In genomic region chr10:118775478-118775877, GRCh38 we compare ENCODE assay signal across 28 cellular contexts. TPM values are rescaled to one million over a fixed set of nuclear protein-coding genes. Genes with fewer than 3 reads are reported as not detected.
A peak's percentile ranks its signal among the peaks of the same experiment; 100 is the strongest.
DNase-seq lines count a peak whose midpoint lies in the region; ATAC-seq and TF ChIP-seq lines count a peak whose summit lies in the region.
"Had no signal": no experiment of that assay in that cellular context is flagged by ENCODE, and none has a peak within 500 bp of the region (broad histone marks: within the 10 kb centered on the region; RNA-seq: fewer than 3 reads in every experiment).

No MANE protein-coding gene starts in this region.

- CTCF ChIA-PET in HCT116 (lab: Charles Lee): no interaction called here

- ATAC-seq in HCT116 (peak; percentile 63), left lobe of liver (peak; percentile 53)
- ATAC-seq: activated CD8-positive, alpha-beta T cell treated with anti-CD3 and anti-CD28 coated beads, Interleukin-2, amount 10 ng/mL, durations not matched to agents 7 days and 5 days; esophagus mucosa; Right ventricle myocardium inferior; T-cell had no signal

- H3K9me2 ChIP-seq in HCT116 (ENCODE audit: insufficient read depth): no peaks in the 10 kb centered on the region

- no peak overlapping the region for H3K4me3 ChIP-seq in HCT116 (replicated peaks in 1 of 2; ENCODE audit: low read depth in 1 of 2, low read length in 2 of 2)
- H3K4me3 ChIP-seq: BLaER1 treated with 17β-estradiol and CSF1 and Interleukin-3, amounts not matched to agents 10 nM and 100 nM; HAP-1; skin epidermis; vagina had no signal

- H3K27ac ChIP-seq in C4-2B (no peak overlapping the region), HCT116 (ENCODE audit: low read depth, low read length) (no peak overlapping the region)
- H3K27ac ChIP-seq: BLaER1 treated with 17β-estradiol and CSF1 and Interleukin-3, amounts not matched to agents 10 nM and 100 nM; KMS-11; skin epidermis; vagina had no signal

- H3K9me3 ChIP-seq in HCT116 (ENCODE audit: control insufficient read depth in 1 of 2, insufficient read depth in 1 of 2, low read depth in 1 of 2, low read length in 2 of 2): peaks cover 6 to 8% of the 10 kb centered on the region in 2 experiments; a peak in 2 of 4 replicates
- H3K9me3 ChIP-seq: HAP-1, vagina had no signal

- no peaks in the 10 kb centered on the region for H3K27me3 ChIP-seq in HCT116 (ENCODE audit: insufficient read depth, low read length)
- H3K27me3 ChIP-seq: BLaER1 treated with 17β-estradiol and CSF1 and Interleukin-3, amounts not matched to agents 10 nM and 100 nM; vagina had no signal

- RAD21 ChIA-PET in HCT116 (lab: Charles Lee; ENCODE audit: low non-redundant PET in 1 of 2, low total read pairs in 2 of 2, uncharacterized antibody in 2 of 2, unreplicated experiment in 2 of 2): no interaction called here

- peaks cover 8% of the 10 kb centered on the region for H3K9me3 Mint-ChIP-seq in chondrocyte (ENCODE audit: low read depth)

- no TSS peak for BruUV-seq in HCT116 (replicated peaks; lab: Mats Ljungman, UMichigan)

- H3K4me2 ChIP-seq in HCT116 (ENCODE audit: low read length): no peak overlapping the region
- H3K4me2 ChIP-seq: BLaER1 treated with 17β-estradiol and CSF1 and Interleukin-3, amounts not matched to agents 10 nM and 100 nM; KMS-11 had no signal

- H3K79me2 ChIP-seq in HCT116 (ENCODE audit: insufficient read depth, low read length): no peaks in the 10 kb centered on the region

- H3K36me3 Mint-ChIP-seq in chondrocyte (ENCODE audit: low read depth): no peaks in the 10 kb centered on the region

- no peak for TF ChIP-seq POLR2A in HCT116 (IDR thresholded peaks at IDR 0.05; ENCODE audit: borderline replicate concordance, extremely low read depth, insufficient read depth, insufficient read length)

- no peak overlapping the region for H3K27ac Mint-ChIP-seq in chondrocyte (ENCODE audit: unreplicated experiment)
- H3K27ac Mint-ChIP-seq: activated CD8-positive, alpha-beta T cell treated with anti-CD3 and anti-CD28 coated beads, Interleukin-2, amount 10 ng/mL, durations not matched to agents 7 days and 5 days; activated naive CD4-positive, alpha-beta T cell treated with anti-CD3 and anti-CD28 coated beads for 36 hours; activated T-cell treated with anti-CD3 and anti-CD28 coated beads, Interleukin-2, amount 50 U/mL, for 24 hours; nephron; T-cell had no signal

- no peaks in the 10 kb centered on the region for H3K4me1 ChIP-seq in HCT116 (ENCODE audit: control insufficient read depth in 1 of 2, insufficient read depth in 2 of 2, low read length in 2 of 2)
- H3K4me1 ChIP-seq: BLaER1 treated with 17β-estradiol and CSF1 and Interleukin-3, amounts not matched to agents 10 nM and 100 nM; HAP-1; vagina had no signal

- H2AFZ ChIP-seq in HCT116 (ENCODE audit: low read depth, low read length, poor library complexity, severe bottlenecking): no peak overlapping the region

- H4K20me1 ChIP-seq in HCT116 (ENCODE audit: insufficient read depth): no peaks in the 10 kb centered on the region
- H4K20me1 ChIP-seq: BLaER1 treated with 17β-estradiol and CSF1 and Interleukin-3, amounts not matched to agents 10 nM and 100 nM had no signal

- POLR2A ChIA-PET in HCT116 (lab: Charles Lee): no interaction called here

- DNase-seq in HCT116 (ENCODE audit: low read depth, low spot score) (no peak), chondrocyte (ENCODE audit: low spot score) (no peak), left lobe of liver (ENCODE audit: low spot score) (no peak), NCI-H524 (lab: John Stamatoyannopoulos, UW) (no peak), NCI-H2107 treated with DMSO at 0.1 percent for 48 hours (lab: John Stamatoyannopoulos, UW; ENCODE audit: unreplicated experiment) (no peak), activated gamma-delta T cell treated with Interleukin-2 at 50 U/mL for 16 hours (no peak), putamen (ENCODE audit: low spot score) (no peak)
- DNase-seq: ACHN; activated CD4-positive, CD25-positive, alpha-beta regulatory T cell treated with anti-CD3 and anti-CD28 coated beads, Interleukin-2, amount 50 U/mL, for 72 hours; activated CD8-positive, alpha-beta T cell treated with anti-CD3 and anti-CD28 coated beads, Interleukin-2, amount 10 ng/mL, durations not matched to agents 7 days and 5 days; activated naive CD4-positive, alpha-beta T cell treated with anti-CD3 and anti-CD28 coated beads for 36 hours; activated T-cell treated with anti-CD3 and anti-CD28 coated beads, Interleukin-2, amount 50 U/mL, for 24 hours; amygdala; NCI-H1048; NCI-H187; NCI-H82; OCI-M1; stimulated activated CD4-positive, alpha-beta T cell treated with anti-CD3 and anti-CD28 coated beads, Interleukin-1b, Interleukin-23, amount 100 ng/mL, for 48 hours; T-cell had no signal

- no peak overlapping the region for H3K4me3 Mint-ChIP-seq in chondrocyte (ENCODE audit: unreplicated experiment)
- H3K4me3 Mint-ChIP-seq: activated CD8-positive, alpha-beta T cell treated with anti-CD3 and anti-CD28 coated beads, Interleukin-2, amount 10 ng/mL, durations not matched to agents 7 days and 5 days; activated naive CD4-positive, alpha-beta T cell treated with anti-CD3 and anti-CD28 coated beads for 36 hours; activated T-cell treated with anti-CD3 and anti-CD28 coated beads, Interleukin-2, amount 50 U/mL, for 24 hours; nephron; T-cell had no signal

- peaks cover 9% of the 10 kb centered on the region for H3K27me3 Mint-ChIP-seq in chondrocyte (ENCODE audit: low read depth)
- H3K27me3 Mint-ChIP-seq: activated T-cell treated with anti-CD3 and anti-CD28 coated beads, Interleukin-2, amount 50 U/mL, for 24 hours had no signal

- no peak overlapping the region for H3K9ac ChIP-seq in HCT116 (ENCODE audit: low read length)
- H3K9ac ChIP-seq: BLaER1 treated with 17β-estradiol and CSF1 and Interleukin-3, amounts not matched to agents 10 nM and 100 nM; KMS-11 had no signal

- peak; percentile 24 for TF ChIP-seq CTCF in C4-2B (conservative IDR thresholded peaks at IDR 0.05)
- peak; percentile 32 to 34 (median 33); a peak in 5 of 6 replicates for TF ChIP-seq CTCF in HCT116 (IDR thresholded peaks at IDR 0.05 in 2 of 3, conservative IDR thresholded peaks at IDR 0.05 in 1 of 3; ENCODE audit: borderline replicate concordance in 1 of 3, insufficient read depth in 1 of 3, low read depth in 2 of 3, low read length in 2 of 3)
- TF ChIP-seq CTCF in chondrocyte (IDR thresholded peaks at IDR 0.05): peak; percentile 51

- intact Hi-C loops in HCT116 (cut with micrococcal nuclease): no loop called here

- TF ChIP-seq RAD21 in HCT116 (IDR thresholded peaks at IDR 0.05; ENCODE audit: low read depth): peak; percentile 28

- H3K4me1 Mint-ChIP-seq in chondrocyte (ENCODE audit: low read depth): no peaks in the 10 kb centered on the region
- H3K4me1 Mint-ChIP-seq: nephron had no signal

- no peaks in the 10 kb centered on the region for H3K36me3 ChIP-seq in HCT116 (ENCODE audit: control insufficient read depth in 1 of 2, insufficient read depth in 2 of 2, low read length in 2 of 2)
- H3K36me3 ChIP-seq: BLaER1 treated with 17β-estradiol and CSF1 and Interleukin-3, amounts not matched to agents 10 nM and 100 nM; HAP-1; vagina had no signal

TF ChIP-seq in HCT116, 20 proteins besides CTCF, POLR2A, EP300 and RAD21:
- TF ChIP-seq EGR1 (IDR thresholded peaks at IDR 0.05; ENCODE audit: low read depth): no peak
- TF ChIP-seq YY1 (IDR thresholded peaks at IDR 0.05; ENCODE audit: extremely low read depth, insufficient replicate concordance, low read depth, low read length): no peak
- TF ChIP-seq CEBPB (IDR thresholded peaks at IDR 0.05; ENCODE audit: low read depth): no peak
- no peak for TF ChIP-seq MAX (IDR thresholded peaks at IDR 0.05)
- no peak for TF ChIP-seq ZFX (IDR thresholded peaks at IDR 0.05)
- no peak for TF ChIP-seq SRF (IDR thresholded peaks at IDR 0.05; ENCODE audit: low read depth)
- TF ChIP-seq JUND (IDR thresholded peaks at IDR 0.05): no peak
- no peak for TF ChIP-seq REST (IDR thresholded peaks at IDR 0.05; ENCODE audit: low read depth)
- no peak for TF ChIP-seq SIN3A (IDR thresholded peaks at IDR 0.05; ENCODE audit: low read depth)
- TF ChIP-seq EZH2 (IDR thresholded peaks at IDR 0.05): no peak
- TF ChIP-seq POLR2AphosphoS5 (IDR thresholded peaks at IDR 0.05; ENCODE audit: low read depth, low read length): no peak
- TF ChIP-seq ZNF274 (IDR thresholded peaks at IDR 0.05; ENCODE audit: low read depth, low read length): no peak
- TF ChIP-seq ATF3 (IDR thresholded peaks at IDR 0.05): no peak

RNA-seq across cellular contexts. Expression of gene CACUL1, which starts 20.7 kb away (rescaled TPM):
- total RNA-seq in HCT116 (2021; ENCODE audit: unreplicated experiment): 67.5 TPM
- polyA plus RNA-seq in HCT116 (2012): 15.7 and 16.0 TPM in 2 replicates
- total RNA-seq in chondrocyte: 32.1 to 36.5 TPM (median 32.5 TPM) in 3 replicates
- 16.1 TPM for total RNA-seq in left lobe of liver
